ENCODE assay signal across 1 cellular context in genomic region chr15:40354408-40355171, GRCh38.
TF ChIP-seq lines count a peak whose summit lies in the region.

No MANE protein-coding gene starts in this region.

TF ChIP-seq in endothelial cell of umbilical vein, 7 proteins besides CTCF, POLR2A, EP300 and RAD21:
- TF ChIP-seq EZH2 (IDR thresholded peaks at IDR 0.05; ENCODE audit: borderline replicate concordance, low read depth, low read length, severe bottlenecking) (no peak), FOS (IDR thresholded peaks at IDR 0.05; ENCODE audit: borderline replicate concordance, insufficient read depth, low read length) (no peak)
